In genomic region chr19:37902668-37903067, GRCh38 we compare ENCODE assay signal across 1 cellular context.
TF ChIP-seq lines count a peak whose summit lies in the region.

No MANE protein-coding gene starts in this region.

TF ChIP-seq in K562, 482 proteins besides CTCF, POLR2A, EP300 and RAD21 (continued from another document):
- TF ChIP-seq MYC (IDR thresholded peaks at IDR 0.05; ENCODE audit: low read depth, low read length): peak; percentile 65
- TF ChIP-seq MYC (CRISPR knock-in tag; IDR thresholded peaks at IDR 0.05; ENCODE audit: borderline replicate concordance, low read depth): no peak
- TF ChIP-seq TBP (optimal IDR thresholded peaks at IDR 0.05; ENCODE audit: low read depth, low read length): no peak
- TF ChIP-seq E2F4 (CRISPR knock-in tag; IDR thresholded peaks at IDR 0.05; ENCODE audit: low read depth): no peak
- TF ChIP-seq ZBTB43 (CRISPR knock-in tag; IDR thresholded peaks at IDR 0.05): no peak
- no peak for TF ChIP-seq PHB2 (IDR thresholded peaks at IDR 0.05; ENCODE audit: low read depth)
- peak; percentile 42; the same call in 1 of the 2 replicates for TF ChIP-seq CTBP1 (IDR thresholded peaks at IDR 0.05; ENCODE audit: borderline replicate concordance)
- peak; percentile 64 for TF ChIP-seq SMC3 (conservative IDR thresholded peaks at IDR 0.05; ENCODE audit: insufficient read depth, low read depth, low read length)
- TF ChIP-seq ZNF354B (CRISPR knock-in tag; IDR thresholded peaks at IDR 0.05): no peak
- TF ChIP-seq CC2D1A (IDR thresholded peaks at IDR 0.05): 0 out of 2 replicates have a peak, but pooled peaks have one; percentile 41
- TF ChIP-seq ZNF347 (CRISPR knock-in tag; IDR thresholded peaks at IDR 0.05; ENCODE audit: low read depth): no peak
- TF ChIP-seq DEAF1 (CRISPR knock-in tag; IDR thresholded peaks at IDR 0.05): peak; percentile 72
TF ChIP-seq in K562: peak in this region for 13.
